In genomic region chr3:192901435-192901834, GRCh38 we compare ENCODE assay signal across 17 cellular contexts. TPM values are rescaled to one million over a fixed set of nuclear protein-coding genes. Genes with fewer than 3 reads are reported as not detected.
A peak's percentile ranks its signal among the peaks of the same experiment; 100 is the strongest.
DNase-seq lines count a peak whose midpoint lies in the region; FAIRE-seq and TF ChIP-seq lines count a peak whose summit lies in the region.
"Had no signal": no experiment of that assay in that cellular context is flagged by ENCODE, and none has a peak within 500 bp of the region (broad histone marks: within the 10 kb centered on the region; RNA-seq: fewer than 3 reads in every experiment).

No MANE protein-coding gene starts in this region.

- DNase-seq in RKO (ENCODE audit: low spot score): peak; percentile 91
- peak; percentile 79 for DNase-seq in epithelial cell of prostate (ENCODE audit: low read depth, low spot score)
- peak; percentile 99 for DNase-seq in renal cortical epithelial cell (ENCODE audit: low read depth)
- DNase-seq in activated CD4-positive, alpha-beta memory T cell treated with anti-CD3 and anti-CD28 coated beads for 36 hours: no peak
- DNase-seq in BE2C: no peak
- no peak for DNase-seq in Peyer's patch
- DNase-seq in GM12891 (ENCODE audit: insufficient read length, low spot score): no peak
- DNase-seq: hippocampal formation, lower lobe of right lung, NCI-H1436 treated with DMSO at 0.1 percent for 48 hours, NCI-H526, SHP77 treated with DMSO at 0.1 percent for 48 hours, sigmoid colon had no signal

- peak overlapping the region; percentile 62 for H3K27ac ChIP-seq in epithelial cell of prostate
- peak overlapping the region in 2 of 4 donors; percentile 32 to 80 for H3K27ac ChIP-seq in Peyer's patch
- H3K27ac ChIP-seq: lower lobe of right lung, sigmoid colon had no signal

- H3K9me3 Mint-ChIP-seq in activated CD4-positive, alpha-beta memory T cell treated with anti-CD3 and anti-CD28 coated beads for 36 hours: no peaks in the 10 kb centered on the region
- H3K9me3 Mint-ChIP-seq: activated naive CD4-positive, alpha-beta T cell treated with anti-CD3 and anti-CD28 coated beads, Interleukin-2, amount 50 U/mL, for 24 hours; neural crest cell had no signal

- H3K27ac Mint-ChIP-seq in activated CD4-positive, alpha-beta memory T cell treated with anti-CD3 and anti-CD28 coated beads for 36 hours: no peak overlapping the region
- H3K27ac Mint-ChIP-seq: activated naive CD4-positive, alpha-beta T cell treated with anti-CD3 and anti-CD28 coated beads, Interleukin-2, amount 50 U/mL, for 24 hours; IgD-negative memory B cell had no signal

- TF ChIP-seq POLR2A in Peyer's patch (IDR thresholded peaks at IDR 0.05) (no peak), GM12891 (IDR thresholded peaks at IDR 0.05; ENCODE audit: low read depth, low read length) (no peak)

- POLR2A ChIA-PET in activated CD4-positive, alpha-beta memory T cell treated with anti-CD3 and anti-CD28 coated beads for 36 hours (lab: Charles Lee): no interaction called here

- peak; percentile 82 for FAIRE-seq in G401.6 (lab: Jason Lieb, UNC)
- FAIRE-seq in GM12891 (lab: Jason Lieb, UNC): no peak

- intact Hi-C loops in activated CD4-positive, alpha-beta memory T cell treated with anti-CD3 and anti-CD28 coated beads for 36 hours (cut with micrococcal nuclease): no loop called here

- H3K36me3 ChIP-seq in BE2C (no peaks in the 10 kb centered on the region), Peyer's patch (no peaks in the 10 kb centered on the region)
- H3K36me3 ChIP-seq: lower lobe of right lung, sigmoid colon had no signal

- H3K4me1 Mint-ChIP-seq in activated CD4-positive, alpha-beta memory T cell treated with anti-CD3 and anti-CD28 coated beads for 36 hours (ENCODE audit: low read depth): peaks cover 49% of the 10 kb centered on the region

- CTCF ChIA-PET in activated CD4-positive, alpha-beta memory T cell treated with anti-CD3 and anti-CD28 coated beads for 36 hours (lab: Charles Lee): interaction anchor here (1.5 kb wide), 1 partner anchor 86 kb away, joined by 3 read pairs; no protein-coding TSS in a partner anchor

- H3K4me3 ChIP-seq in BE2C (ENCODE audit: low read depth, low read length) (no peak overlapping the region), Peyer's patch (no peak overlapping the region)
- H3K4me3 ChIP-seq: lower lobe of right lung, sigmoid colon had no signal

- H3K4me1 ChIP-seq in BE2C (no peaks in the 10 kb centered on the region), Peyer's patch (peaks cover 0 to 14% (median 0%) of the 10 kb centered on the region in 4 donors)

- no peaks in the 10 kb centered on the region for H3K27me3 ChIP-seq in BE2C
- H3K27me3 ChIP-seq in Peyer's patch: no peaks in the 10 kb centered on the region
- H3K27me3 ChIP-seq: sigmoid colon had no signal

- peaks cover 3% of the 10 kb centered on the region for H3K27me3 Mint-ChIP-seq in activated CD4-positive, alpha-beta memory T cell treated with anti-CD3 and anti-CD28 coated beads for 36 hours
- H3K27me3 Mint-ChIP-seq: IgD-negative memory B cell had no signal

- peaks cover 8% of the 10 kb centered on the region for H3K36me3 Mint-ChIP-seq in activated CD4-positive, alpha-beta memory T cell treated with anti-CD3 and anti-CD28 coated beads for 36 hours

- no peak overlapping the region for H3K4me3 Mint-ChIP-seq in activated CD4-positive, alpha-beta memory T cell treated with anti-CD3 and anti-CD28 coated beads for 36 hours
- H3K4me3 Mint-ChIP-seq: activated naive CD4-positive, alpha-beta T cell treated with anti-CD3 and anti-CD28 coated beads, Interleukin-2, amount 50 U/mL, for 24 hours; IgD-negative memory B cell; neural crest cell had no signal

- H3K9me3 ChIP-seq in BE2C (no peaks in the 10 kb centered on the region), Peyer's patch (no peaks in the 10 kb centered on the region)
- H3K9me3 ChIP-seq: lower lobe of right lung, sigmoid colon had no signal

- TF ChIP-seq CTCF in BE2C (IDR thresholded peaks at IDR 0.05; ENCODE audit: low read depth, low read length): no peak
- no peak for TF ChIP-seq CTCF in Peyer's patch (IDR thresholded peaks at IDR 0.05)

TF ChIP-seq in GM12891, 5 proteins besides CTCF, POLR2A, EP300 and RAD21:
- TF ChIP-seq POLR2AphosphoS5 (IDR thresholded peaks at IDR 0.05; ENCODE audit: low read depth, low read length) (no peak), PAX5 (IDR thresholded peaks at IDR 0.05; ENCODE audit: insufficient read depth, low read length, severe bottlenecking) (no peak), POU2F2 (IDR thresholded peaks at IDR 0.05; ENCODE audit: low read depth, low read length) (no peak), SPI1 (IDR thresholded peaks at IDR 0.05; ENCODE audit: low read depth, low read length) (no peak), TAF1 (IDR thresholded peaks at IDR 0.05; ENCODE audit: low read depth, low read length) (no peak)

RNA-seq across cellular contexts. Expression of gene MB21D2, which starts 16.2 kb away (rescaled TPM):
- total RNA-seq in renal cortical epithelial cell (13.9 and 61.8 TPM in 2 replicates), Peyer's patch (10 to 100 TPM in 2 of 4 donors, 1 to 10 TPM in 2; 6.6 to 16.6 (median 13.0) TPM)
- total RNA-seq in activated CD4-positive, alpha-beta memory T cell treated with anti-CD3 and anti-CD28 coated beads for 36 hours: 1 to 10 TPM; 8.7 to 9.1 TPM
- polyA plus RNA-seq in BE2C (2012; ENCODE audit: insufficient read depth, insufficient read length, low read depth): 1.4 TPM
- polyA plus RNA-seq in GM12891 (2012; ENCODE audit: low read depth, missing spikeins): 11.9 TPM
- polyA plus RNA-seq: IgD-negative memory B cell had no signal

Comparison
In these comparisons a context has a peak if more than half of its experiments do, and no peak if none do; other contexts are left out.
1. DNase-seq: peak in RKO (single experiment), epithelial cell of prostate (single experiment) and renal cortical epithelial cell (single experiment); none in activated CD4-positive, alpha-beta memory T cell treated with anti-CD3 and anti-CD28 coated beads for 36 hours (single experiment), BE2C (single experiment), Peyer's patch (0 of 3) and GM12891 (single experiment).